In genomic region chr1:150187560-150187931, GRCh38 we compare ENCODE assay signal across 10 cellular contexts. TPM values are rescaled to one million over a fixed set of nuclear protein-coding genes. Genes with fewer than 3 reads are reported as not detected.
DNase-seq lines count a peak whose midpoint lies in the region; ATAC-seq and TF ChIP-seq lines count a peak whose summit lies in the region.
"Had no signal": no experiment of that assay in that cellular context is flagged by ENCODE, and none has a peak within 500 bp of the region (broad histone marks: within the 10 kb centered on the region; RNA-seq: fewer than 3 reads in every experiment).

No MANE protein-coding gene starts in this region.

- no peaks in the 10 kb centered on the region for H3K27me3 Mint-ChIP-seq in naive thymus-derived CD4-positive, alpha-beta T cell

- H3K9me3 Mint-ChIP-seq in naive thymus-derived CD4-positive, alpha-beta T cell, result no peaks in the 10 kb centered on the region
- H3K9me3 Mint-ChIP-seq: CD8-positive, alpha-beta memory T cell had no signal

- TF ChIP-seq CTCF in Loucy (conservative IDR thresholded peaks at IDR 0.05; ENCODE audit: low read length) (no peak), GM20000 (IDR thresholded peaks at IDR 0.05; ENCODE audit: extremely low read depth, missing control alignments) (no peak)

- CTCF ChIA-PET in naive thymus-derived CD4-positive, alpha-beta T cell (lab: Charles Lee), result interaction anchor here (0.6 to 4.2 kb wide), 22 partner anchors 8 to 306 kb away, joined by 3 to 57 read pairs (median 5); partner anchors contain the start of gene VPS45

- H3K79me2 ChIP-seq in Loucy (ENCODE audit: insufficient read depth, low read length), result no peaks in the 10 kb centered on the region

- no peaks in the 10 kb centered on the region for H3K4me1 ChIP-seq in Loucy (ENCODE audit: insufficient read depth, low read length, poor library complexity, severe bottlenecking)
- H3K4me1 ChIP-seq in naive thymus-derived CD4-positive, alpha-beta T cell (ENCODE audit: control insufficient read depth in 2 of 2, insufficient read depth in 2 of 2, low read length in 2 of 2), result peaks cover 0 to 4% of the 10 kb centered on the region in 2 donors

- no peaks in the 10 kb centered on the region for H3K36me3 ChIP-seq in Loucy (ENCODE audit: insufficient read depth, low read length)
- no peaks in the 10 kb centered on the region for H3K36me3 ChIP-seq in naive thymus-derived CD4-positive, alpha-beta T cell (ENCODE audit: control insufficient read depth in 2 of 3, insufficient read depth in 3 of 3, low read length in 3 of 3)

- peaks cover 7 to 13% (median 10%) of the 10 kb centered on the region in 7 donors for H3K4me1 Mint-ChIP-seq in naive thymus-derived CD4-positive, alpha-beta T cell

- H3K27ac Mint-ChIP-seq in naive thymus-derived CD4-positive, alpha-beta T cell, result peak overlapping the region in 3 of 9 donors; percentile 9 to 44 (median 26)

- POLR2A ChIA-PET in naive thymus-derived CD4-positive, alpha-beta T cell (lab: Charles Lee), result interaction anchor here (0.6 to 1.8 kb wide), 10 partner anchors 9 to 406 kb away, joined by 3 to 14 read pairs (median 4); partner anchors contain the start of gene VPS45

- no peak overlapping the region for H3K4me2 ChIP-seq in Loucy (ENCODE audit: low read depth, low read length, poor library complexity, severe bottlenecking)

- H3K9ac ChIP-seq in Loucy (ENCODE audit: low read depth, low read length, poor library complexity, severe bottlenecking), result no peak overlapping the region

- H3K4me3 ChIP-seq in Loucy (ENCODE audit: low read length, poor library complexity, severe bottlenecking), result no peak overlapping the region
- no peak overlapping the region for H3K4me3 ChIP-seq in naive thymus-derived CD4-positive, alpha-beta T cell (ENCODE audit: low read length)

- H3K27ac ChIP-seq in naive thymus-derived CD4-positive, alpha-beta T cell (ENCODE audit: low read depth, low read length), result no peak overlapping the region

- H3K9me3 ChIP-seq in Loucy (ENCODE audit: insufficient read depth, low read depth, low read length), result no peaks in the 10 kb centered on the region
- H3K9me3 ChIP-seq in naive thymus-derived CD4-positive, alpha-beta T cell (ENCODE audit: control insufficient read depth in 2 of 3, low read length in 3 of 3), result no peaks in the 10 kb centered on the region

- no peaks in the 10 kb centered on the region for H3K9me2 ChIP-seq in Loucy (replicated peaks; ENCODE audit: low read depth, low read length)

- intact Hi-C loops in naive thymus-derived CD4-positive, alpha-beta T cell (cut with micrococcal nuclease), result loop anchor here (1.0 kb wide), 4 partner anchors 21 to 299 kb away; no protein-coding TSS in a partner anchor

- no peaks in the 10 kb centered on the region for H4K20me1 ChIP-seq in Loucy (ENCODE audit: insufficient read depth, low read length, poor library complexity, severe bottlenecking)

- H3K4me3 Mint-ChIP-seq in naive thymus-derived CD4-positive, alpha-beta T cell, result peak overlapping the region in 4 of 10 donors; percentile 8 to 51 (median 36)

- peak; percentile 32 for DNase-seq in Ammon's horn (ENCODE audit: low spot score)
- peak; percentile 67 for DNase-seq in cerebellar cortex (ENCODE audit: low spot score)
- no peak for DNase-seq in naive thymus-derived CD4-positive, alpha-beta T cell
- no peak for DNase-seq in GM20000 (ENCODE audit: low spot score)
- no peak for DNase-seq in stimulated activated CD4-positive, alpha-beta T cell treated with anti-CD3 and anti-CD28 coated beads, Interleukin-4, amount 100 ng/mL, for 1 hour
- DNase-seq in NAMALWA (ENCODE audit: low spot score), result no peak
- DNase-seq: NCI-H1048 had no signal

- peak overlapping the region; percentile 23 for H2AFZ ChIP-seq in Loucy (ENCODE audit: low read length)

- H3F3A ChIP-seq in Loucy (ENCODE audit: low read depth), result no peaks in the 10 kb centered on the region

- no peaks in the 10 kb centered on the region for H3K36me3 Mint-ChIP-seq in naive thymus-derived CD4-positive, alpha-beta T cell
- H3K36me3 Mint-ChIP-seq: CD8-positive, alpha-beta memory T cell had no signal

- no peaks in the 10 kb centered on the region for H3K27me3 ChIP-seq in Loucy (ENCODE audit: insufficient read depth, low read length, poor library complexity, severe bottlenecking)
- no peaks in the 10 kb centered on the region for H3K27me3 ChIP-seq in naive thymus-derived CD4-positive, alpha-beta T cell (ENCODE audit: control insufficient read depth in 2 of 2, insufficient read depth in 2 of 2, low read length in 2 of 2)

- ATAC-seq in naive thymus-derived CD4-positive, alpha-beta T cell, result peak; percentile 34
- no peak for ATAC-seq in GM18502 (IDR thresholded peaks at IDR 0.05; ENCODE audit: poor library complexity, unreplicated experiment)

RNA-seq across cellular contexts. Expression of gene PLEKHO1, which starts 37.8 kb away (rescaled TPM):
- 100 to 1,000 TPM in 2 of 5 experiments, 10 to 100 TPM in 3; 64.9 to 111 (median 94.1) TPM for total RNA-seq in naive thymus-derived CD4-positive, alpha-beta T cell
- 10 to 100 TPM; 33.4 to 33.7 TPM for polyA plus RNA-seq in naive thymus-derived CD4-positive, alpha-beta T cell

RNA-seq across cellular contexts. Expression of gene ANP32E, which starts 48.4 kb away (rescaled TPM):
- 100 to 1,000 TPM in 1 of 5 experiments, 10 to 100 TPM in 4; 35.6 to 156 (median 44.8) TPM for total RNA-seq in naive thymus-derived CD4-positive, alpha-beta T cell
- 10 to 100 TPM; 41.4 to 56.4 TPM for polyA plus RNA-seq in naive thymus-derived CD4-positive, alpha-beta T cell

Comparison
In these comparisons a context has a peak if more than half of its experiments do, and no peak if none do; other contexts are left out.
1. DNase-seq: peak in Ammon's horn (single experiment) and cerebellar cortex (single experiment); none in naive thymus-derived CD4-positive, alpha-beta T cell (0 of 9), GM20000 (single experiment), stimulated activated CD4-positive, alpha-beta T cell treated with anti-CD3 and anti-CD28 coated beads, Interleukin-4, amount 100 ng/mL, for 1 hour (single experiment) and NAMALWA (single experiment).